Comparison of ENCODE assay signal across 10 cellular contexts in the genomic region with DNA sequence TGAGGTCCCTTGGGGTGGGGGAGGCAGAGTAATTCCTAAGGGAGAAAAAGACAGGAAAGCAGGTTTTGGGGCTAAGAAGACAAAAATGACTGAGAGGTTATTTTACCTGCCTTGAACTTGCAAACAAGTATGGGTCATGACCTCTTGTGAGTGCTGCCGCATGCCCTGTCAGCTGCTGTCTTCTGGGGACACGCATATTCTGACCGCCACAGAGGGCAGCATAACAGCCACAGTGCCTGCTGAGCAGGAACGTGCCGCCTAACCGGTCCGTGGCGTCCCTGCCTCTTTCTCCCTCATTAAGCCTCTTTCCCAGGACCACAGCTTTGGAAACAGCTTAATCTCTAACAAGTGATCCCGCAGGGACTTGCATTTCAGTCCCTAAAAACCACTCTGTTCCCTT. TPM values are rescaled to one million over a fixed set of nuclear protein-coding genes. Genes with fewer than 3 reads are reported as not detected.
A peak's percentile ranks its signal among the peaks of the same experiment; 100 is the strongest.
DNase-seq lines count a peak whose midpoint lies in the region; ATAC-seq, FAIRE-seq and TF ChIP-seq lines count a peak whose summit lies in the region.
"Had no signal": no experiment of that assay in that cellular context is flagged by ENCODE, and none has a peak within 500 bp of the region (broad histone marks: within the 10 kb centered on the region; RNA-seq: fewer than 3 reads in every experiment).

No MANE protein-coding gene starts in this region.

- DNase-seq in breast epithelium (ENCODE audit: low spot score in 2 of 2), result no peak
- no peak for DNase-seq in mammary epithelial cell
- peak; percentile 16 for DNase-seq in astrocyte of the hippocampus (ENCODE audit: low read depth, low spot score)
- no peak for DNase-seq in urothelium cell line (ENCODE audit: low spot score)
- no peak for DNase-seq in T-helper 9 cell
- DNase-seq: esophagus squamous epithelium had no signal

- H3K4me2 ChIP-seq in mammary epithelial cell (ENCODE audit: insufficient read depth, low read depth, low read length), result no peak overlapping the region

- no peak for TF ChIP-seq POLR2A in breast epithelium (IDR thresholded peaks at IDR 0.05)

- H3K4me1 ChIP-seq in breast epithelium (peaks cover 0 to 7% of the 10 kb centered on the region in 2 donors), mammary epithelial cell (ENCODE audit: insufficient read depth, low read length) (no peaks in the 10 kb centered on the region), liver (ENCODE audit: control insufficient read depth in 4 of 4, insufficient read depth in 4 of 4, low read length in 3 of 4) (peaks cover 0 to 14% (median 8%) of the 10 kb centered on the region in 4 donors)

- H3K9ac ChIP-seq in mammary epithelial cell (ENCODE audit: insufficient read depth, low read length) (no peak overlapping the region), liver (ENCODE audit: low read depth in 1 of 2, low read length in 2 of 2) (no peak overlapping the region)

- H4K20me1 ChIP-seq in mammary epithelial cell (ENCODE audit: insufficient read depth, low read length), result no peaks in the 10 kb centered on the region

- no peaks in the 10 kb centered on the region for H3K9me3 ChIP-seq in breast epithelium
- no peaks in the 10 kb centered on the region for H3K9me3 ChIP-seq in mammary epithelial cell (replicated peaks; ENCODE audit: insufficient read depth, low read length)
- H3K9me3 ChIP-seq in liver (ENCODE audit: control insufficient read depth in 4 of 4, low read length in 3 of 4), result no peaks in the 10 kb centered on the region
- H3K9me3 ChIP-seq: esophagus squamous epithelium, suprapubic skin had no signal

- H3K4me3 ChIP-seq in breast epithelium, result peak overlapping the region in 2 of 3 donors; percentile 27 to 45
- no peak overlapping the region for H3K4me3 ChIP-seq in mammary epithelial cell (replicated peaks in 1 of 3; ENCODE audit: insufficient read depth in 1 of 3, low read depth in 2 of 3, low read length in 3 of 3)
- H3K4me3 ChIP-seq in liver (ENCODE audit: low read depth in 1 of 3, low read length in 3 of 3), result no peak overlapping the region
- H3K4me3 ChIP-seq: suprapubic skin had no signal

- WGBS in mammary epithelial cell (ENCODE audit: low coverage, missing lambda C conversion rate), result 87% methylated on average over 8 of the region's 9 CpGs
- 11% methylated on average over 9 of the region's 9 CpGs for WGBS in liver

- H3K79me2 ChIP-seq in mammary epithelial cell (ENCODE audit: insufficient read depth, low read length), result no peaks in the 10 kb centered on the region

- in situ Hi-C loops in mammary epithelial cell (cut with MboI; ENCODE audit: low sequenced_read_pairs in 2 of 2), result loop anchor here (5.0 to 25.0 kb wide), 4 partner anchors 139 to 229 kb away; no protein-coding TSS in a partner anchor

- ATAC-seq in HG03135 (IDR thresholded peaks at IDR 0.05; ENCODE audit: unreplicated experiment) (no peak), HG03039 (IDR thresholded peaks at IDR 0.05; ENCODE audit: unreplicated experiment) (no peak)

- FAIRE-seq in urothelium cell line (lab: Jason Lieb, UNC), result peak; percentile 77

- H3K27ac ChIP-seq in breast epithelium (no peak overlapping the region), mammary epithelial cell (ENCODE audit: insufficient read depth, low read depth, low read length) (no peak overlapping the region), liver (ENCODE audit: low read depth in 1 of 2, low read length in 2 of 2) (no peak overlapping the region)
- H3K27ac ChIP-seq: esophagus squamous epithelium, suprapubic skin had no signal

- H3K36me3 ChIP-seq in breast epithelium (no peaks in the 10 kb centered on the region), mammary epithelial cell (ENCODE audit: insufficient read depth, low read length) (no peaks in the 10 kb centered on the region), liver (ENCODE audit: control insufficient read depth in 4 of 4, insufficient read depth in 3 of 4, low read depth in 1 of 4, low read length in 3 of 4) (no peaks in the 10 kb centered on the region)
- H3K36me3 ChIP-seq: esophagus squamous epithelium, suprapubic skin had no signal

- H3K27me3 ChIP-seq in breast epithelium (peaks cover 0 to 2% of the 10 kb centered on the region in 2 donors), mammary epithelial cell (ENCODE audit: insufficient read depth, low read length) (no peaks in the 10 kb centered on the region), liver (ENCODE audit: control insufficient read depth in 4 of 4, insufficient read depth in 4 of 4, low read length in 3 of 4) (no peaks in the 10 kb centered on the region)

- TF ChIP-seq RAD21 in liver (IDR thresholded peaks at IDR 0.05), result no peak

- CTCF ChIA-PET in mammary epithelial cell (lab: Charles Lee; ENCODE audit: low non-redundant PET), result no interaction called here

- dilution Hi-C loops in mammary epithelial cell (cut with HindIII; ENCODE audit: low sequenced_read_pairs), result no loop called here

- no peak overlapping the region for H2AFZ ChIP-seq in mammary epithelial cell (ENCODE audit: low read depth, low read length)

- intact Hi-C loops in breast epithelium (cut with DNase I; ENCODE audit: low total_unique reads) (loop anchor here (10.0 kb wide), 1 partner anchor 146 kb away; no protein-coding TSS in a partner anchor), mammary epithelial cell (cut with micrococcal nuclease) (loop anchor here (10.0 kb wide), 1 partner anchor 1186 kb away; no protein-coding TSS in a partner anchor)

- TF ChIP-seq CTCF in breast epithelium (IDR thresholded peaks at IDR 0.05) (no peak), mammary epithelial cell (conservative IDR thresholded peaks at IDR 0.05 in 1 of 2, IDR thresholded peaks at IDR 0.05 in 1 of 2; ENCODE audit: extremely low read depth in 1 of 2, insufficient read depth in 1 of 2, low read depth in 1 of 2, low read length in 2 of 2) (no peak), liver (IDR thresholded peaks at IDR 0.05; ENCODE audit: low read depth, low read length, missing input control) (peak; percentile 15)

- BruUV-seq in mammary epithelial cell (replicated peaks; lab: Mats Ljungman, UMichigan), result no TSS peak

TF ChIP-seq in liver, 16 proteins besides CTCF, POLR2A, EP300 and RAD21:
- no peak for TF ChIP-seq ZBTB33 (IDR thresholded peaks at IDR 0.05)
- TF ChIP-seq TAF1 (conservative IDR thresholded peaks at IDR 0.05), result no peak
- TF ChIP-seq EGR1 (IDR thresholded peaks at IDR 0.05; ENCODE audit: low read depth in 2 of 2), result no peak
- no peak for TF ChIP-seq YY1 (IDR thresholded peaks at IDR 0.05)
- TF ChIP-seq FOXA2 (IDR thresholded peaks at IDR 0.05), result no peak
- TF ChIP-seq ATF3 (IDR thresholded peaks at IDR 0.05), result no peak
- peak; percentile 62 to 80 for TF ChIP-seq RXRA (IDR thresholded peaks at IDR 0.05)

RNA-seq across cellular contexts. Expression of gene KCNA1, which starts 51.3 kb away (rescaled TPM):
- total RNA-seq in breast epithelium (1 to 10 TPM in 2 of 3 donors, under 1 TPM in 1; 0.48 to 1.3 (median 1.3) TPM), mammary epithelial cell (not detected), liver (not detected)
- polyA plus RNA-seq in mammary epithelial cell (not detected), liver (not detected)
- polyA minus RNA-seq in mammary epithelial cell, result not detected
- total RNA-seq: esophagus squamous epithelium, suprapubic skin had no signal

Comparison
In these comparisons a context has a peak if more than half of its experiments do, and no peak if none do; other contexts are left out.
1. H3K4me3 ChIP-seq: peak in breast epithelium (2 of 3); none in mammary epithelial cell (0 of 3) and liver (0 of 3).